ENCODE assay signal across 9 cellular contexts in the genomic region with DNA sequence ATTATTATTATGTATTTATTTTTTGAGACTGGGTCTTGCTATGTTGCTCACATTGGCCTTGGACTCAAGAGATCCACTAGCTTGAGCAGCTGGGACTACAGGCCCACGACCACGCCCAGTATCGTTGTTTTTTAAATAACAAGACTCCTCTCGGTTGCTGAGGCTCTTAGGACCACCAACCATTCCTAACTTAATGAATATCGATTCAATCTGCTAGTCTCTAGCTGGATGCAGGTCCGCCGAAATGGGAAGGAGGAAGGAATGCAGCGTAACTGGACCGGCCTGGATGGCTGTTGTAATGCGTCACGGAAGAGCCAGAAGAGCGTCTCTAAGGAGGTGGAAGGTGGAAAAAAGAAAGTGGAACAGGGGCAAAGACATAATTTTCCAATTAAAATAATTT. TPM values are rescaled to one million over a fixed set of nuclear protein-coding genes. Genes with fewer than 3 reads are reported as not detected.
DNase-seq lines count a peak whose midpoint lies in the region; ATAC-seq and TF ChIP-seq lines count a peak whose summit lies in the region.
"Had no signal": no experiment of that assay in that cellular context is flagged by ENCODE, and none has a peak within 500 bp of the region (broad histone marks: within the 10 kb centered on the region; RNA-seq: fewer than 3 reads in every experiment).

No MANE protein-coding gene starts in this region.

- H3K4me3 ChIP-seq in GM12864 (ENCODE audit: low read depth, low read length): peak overlapping the region; percentile 79
- peak overlapping the region; percentile 83 for H3K4me3 ChIP-seq in SJSA1
- peak overlapping the region; percentile 97 for H3K4me3 ChIP-seq in fibroblast of the aortic adventitia (ENCODE audit: low read depth, low read length)
- H3K4me3 ChIP-seq in skeletal muscle cell (ENCODE audit: low read depth, low read length): peak overlapping the region; percentile 78

- DNase-seq in GM12864 (ENCODE audit: low read depth) (no peak), SJSA1 (ENCODE audit: low read depth in 1 of 2, low spot score in 2 of 2) (peak; percentile 37 to 61), fibroblast of the aortic adventitia (ENCODE audit: low read depth) (peak; percentile 59), skeletal muscle cell (ENCODE audit: low read depth) (no peak), OCI-M1 (lab: John Stamatoyannopoulos, UW) (no peak), NCI-H446 treated with DMSO at 0.1 percent for 48 hours (lab: John Stamatoyannopoulos, UW) (no peak), left colon (no peak)
- DNase-seq: NCI-H2081 treated with DMSO at 0.1 percent for 48 hours had no signal

- H3K27me3 ChIP-seq in SJSA1 (replicated peaks): no peaks in the 10 kb centered on the region

- ATAC-seq in HG02759 (IDR thresholded peaks at IDR 0.05; ENCODE audit: unreplicated experiment) (no peak), left colon (no peak)

- peak overlapping the region; percentile 99 for H3K27ac ChIP-seq in SJSA1

- H3K36me3 ChIP-seq in SJSA1: peaks cover 63% of the 10 kb centered on the region

- intact Hi-C loops in left colon (cut with DNase I, micrococcal nuclease): no loop called here

- TF ChIP-seq CTCF in GM12864 (IDR thresholded peaks at IDR 0.05; ENCODE audit: low read depth, low read length, missing control alignments): no peak
- TF ChIP-seq CTCF in fibroblast of the aortic adventitia (IDR thresholded peaks at IDR 0.05; ENCODE audit: insufficient read depth, low read length): no peak

- H3K4me1 ChIP-seq in SJSA1 (replicated peaks): peaks cover 77% of the 10 kb centered on the region

- no peaks in the 10 kb centered on the region for H3K9me3 ChIP-seq in SJSA1 (replicated peaks)

RNA-seq across cellular contexts. Expression of gene ANXA2, which starts 1.7 kb away (rescaled TPM):
- total RNA-seq in SJSA1 (2014; rRNA removed; shearing (Covaris generic)): 3,394 and 3,434 TPM in 2 replicates
- total RNA-seq in fibroblast of the aortic adventitia (ENCODE audit: low replicate concordance) (2,605 and 3,136 TPM in 2 replicates), left colon (100 to 1,000 TPM; 815 to 870 TPM)

Comparison
In these comparisons a context has a peak if more than half of its experiments do, and no peak if none do; other contexts are left out.
1. DNase-seq: peak in SJSA1 (2 of 2) and fibroblast of the aortic adventitia (single experiment); none in GM12864 (single experiment), skeletal muscle cell (single experiment), OCI-M1 (single experiment), NCI-H446 treated with DMSO at 0.1 percent for 48 hours (single experiment) and left colon (0 of 2).
2. Peak in every context shown above with its lines, with median percentiles within 50 percentile points of each other: H3K4me3 ChIP-seq.